In genomic region chr10:93654201-93654600, GRCh38 we compare ENCODE assay signal across 11 cellular contexts. TPM values are rescaled to one million over a fixed set of nuclear protein-coding genes. Genes with fewer than 3 reads are reported as not detected.
"Had no signal": no experiment of that assay in that cellular context is flagged by ENCODE, and none has a peak within 500 bp of the region (broad histone marks: within the 10 kb centered on the region; RNA-seq: fewer than 3 reads in every experiment).

No MANE protein-coding gene starts in this region.

- H3K27ac Mint-ChIP-seq: IgD-negative memory B cell had no signal

- H3K27ac ChIP-seq: GM23248, HL-60 had no signal

- H2AFZ ChIP-seq: GM23248 had no signal

- FAIRE-seq: HepG2 had no signal

- DNase-seq: GM23248, GOT3, H7, KG1 had no signal

- H3K4me1 ChIP-seq: HAP-1 had no signal

- H3K4me3 Mint-ChIP-seq: IgD-negative memory B cell had no signal

- ATAC-seq: HCT116, HepG2 had no signal

- H3K27me3 Mint-ChIP-seq: IgD-negative memory B cell had no signal

- H3K9me3 ChIP-seq: HAP-1 had no signal

- H3K4me3 ChIP-seq: GM23248, HAP-1 had no signal

- H3K9ac ChIP-seq: GM23248 had no signal

- H3K4me1 Mint-ChIP-seq: IgD-negative memory B cell had no signal

- H3K36me3 ChIP-seq: HAP-1 had no signal

RNA-seq across cellular contexts. Expression of gene PDE6C, which starts 41.9 kb away (rescaled TPM):
- total RNA-seq: GM23248, H4, H7, HT1080 had no signal
- polyA plus RNA-seq: GM23248, HepG2, IgD-negative memory B cell had no signal

RNA-seq across cellular contexts. Expression of gene RBP4, which starts 53.2 kb away (rescaled TPM):
- total RNA-seq: GM23248 had no signal
- polyA plus RNA-seq: IgD-negative memory B cell had no signal
